In the genomic region with DNA sequence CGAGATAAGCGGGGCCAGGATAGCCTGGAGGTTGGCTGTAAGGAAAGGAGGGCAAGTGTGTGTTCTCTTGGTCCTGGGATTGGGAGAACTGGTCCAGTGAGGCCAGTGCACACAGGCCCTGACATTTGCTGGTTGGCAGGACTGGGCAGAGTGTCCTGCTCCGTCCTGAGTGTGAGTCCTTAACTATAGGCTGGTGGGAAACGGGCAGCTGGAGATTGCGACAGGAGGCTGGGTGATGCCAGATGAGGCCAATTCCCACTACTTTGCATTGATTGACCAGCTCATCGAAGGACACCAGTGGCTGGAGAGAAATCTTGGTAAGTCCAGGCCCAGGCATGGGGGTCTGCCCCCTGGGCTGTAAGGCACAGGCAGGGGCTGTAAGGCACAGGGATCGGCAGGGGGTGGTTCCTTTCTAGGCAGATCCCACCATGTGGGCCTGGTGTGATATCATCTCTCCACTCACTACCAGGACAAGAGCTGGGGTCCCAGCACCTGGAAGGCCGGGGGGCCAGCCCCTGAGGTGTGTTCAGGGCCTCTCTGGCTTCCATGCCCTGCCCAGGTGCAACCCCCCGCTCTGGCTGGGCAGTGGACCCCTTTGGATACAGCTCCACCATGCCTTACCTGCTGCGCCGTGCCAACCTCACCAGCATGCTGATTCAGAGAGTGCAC, we compare ENCODE assay signal across 17 cellular contexts. TPM values are rescaled to one million over a fixed set of nuclear protein-coding genes. Genes with fewer than 3 reads are reported as not detected.
DNase-seq lines count a peak whose midpoint lies in the region; ATAC-seq and TF ChIP-seq lines count a peak whose summit lies in the region.
"Had no signal": no experiment of that assay in that cellular context is flagged by ENCODE, and none has a peak within 500 bp of the region (broad histone marks: within the 10 kb centered on the region; RNA-seq: fewer than 3 reads in every experiment).

No MANE protein-coding gene starts in this region.

- ATAC-seq in RWPE2 (ENCODE audit: low read depth) (no peak), GM18867 (IDR thresholded peaks at IDR 0.05; ENCODE audit: unreplicated experiment) (no peak)
- ATAC-seq: CD8-positive, alpha-beta T cell; Panc1 had no signal

- H3K4me1 ChIP-seq in RWPE2 (ENCODE audit: insufficient read depth, poor library complexity, severe bottlenecking) (peaks cover 5% of the 10 kb centered on the region), neuronal stem cell (ENCODE audit: control insufficient read depth in 2 of 2, insufficient read depth in 1 of 2, low read depth in 1 of 2, low read length in 2 of 2) (peaks cover 6 to 9% of the 10 kb centered on the region in 2 donors), endodermal cell (ENCODE audit: control insufficient read depth, insufficient read depth, low read length) (peaks cover 7% of the 10 kb centered on the region)

- H2AFZ ChIP-seq in neuronal stem cell (ENCODE audit: low read length), result no peak overlapping the region

- peaks cover 13% of the 10 kb centered on the region for H3K4me1 Mint-ChIP-seq in endodermal cell

- no peak overlapping the region for H3K4ac ChIP-seq in neuronal stem cell (ENCODE audit: low read length)

- H3K4me2 ChIP-seq in neuronal stem cell (ENCODE audit: insufficient read depth, low read length, poor library complexity, severe bottlenecking), result no peak overlapping the region
- H3K4me2 ChIP-seq: KMS-11 had no signal

- H3K9ac ChIP-seq in neuronal stem cell (ENCODE audit: low read depth, low read length, poor library complexity) (peak overlapping the region; percentile 30), endodermal cell (ENCODE audit: extremely low read depth, low read length, poor library complexity, severe bottlenecking) (no peak overlapping the region)
- H3K9ac ChIP-seq: KMS-11 had no signal

- no peak overlapping the region for H3K27ac Mint-ChIP-seq in endodermal cell
- H3K27ac Mint-ChIP-seq: CD8-positive, alpha-beta T cell had no signal

- H3K9me3 ChIP-seq in RWPE2 (ENCODE audit: severe bottlenecking), result no peaks in the 10 kb centered on the region
- H3K9me3 ChIP-seq in neuronal stem cell (replicated peaks in 1 of 2; ENCODE audit: control insufficient read depth in 2 of 2, insufficient read depth in 1 of 2, low read depth in 1 of 2, low read length in 2 of 2), result peaks cover 0 to 2% of the 10 kb centered on the region in 2 donors
- H3K9me3 ChIP-seq in endodermal cell (ENCODE audit: control insufficient read depth, low read length), result no peaks in the 10 kb centered on the region
- H3K9me3 ChIP-seq: MG63 had no signal

- H3K79me1 ChIP-seq in neuronal stem cell (ENCODE audit: low read depth, low read length), result no peaks in the 10 kb centered on the region

- peak; percentile 73 for DNase-seq in RWPE2 (ENCODE audit: low spot score)
- no peak for DNase-seq in dorsolateral prefrontal cortex
- no peak for DNase-seq in neuronal stem cell (ENCODE audit: low spot score)
- DNase-seq in dedifferentiated amniotic fluid mesenchymal stem cell (ENCODE audit: extremely low spot score), result no peak
- no peak for DNase-seq in endodermal cell
- DNase-seq: CD8-positive, alpha-beta T cell; GF-D8; MG63; NCI-H1105; NCI-H187 treated with DMSO at 0.1 percent for 48 hours; NCI-H446 treated with DMSO at 0.1 percent for 48 hours; NCI-H82; SIG-M5 had no signal

- no peak overlapping the region for H3K4me3 Mint-ChIP-seq in endodermal cell
- H3K4me3 Mint-ChIP-seq: CD8-positive, alpha-beta T cell had no signal

- H2BK12ac ChIP-seq in neuronal stem cell (ENCODE audit: low read length), result peak overlapping the region; percentile 30

- no peaks in the 10 kb centered on the region for H3K27me3 ChIP-seq in RWPE2 (ENCODE audit: insufficient read depth, poor library complexity, severe bottlenecking)
- H3K27me3 ChIP-seq in dorsolateral prefrontal cortex, result no peaks in the 10 kb centered on the region
- peaks cover 0 to 4% (median 0%) of the 10 kb centered on the region in 3 experiments for H3K27me3 ChIP-seq in neuronal stem cell (ENCODE audit: control insufficient read depth in 3 of 3, insufficient read depth in 3 of 3, low read depth in 1 of 3, low read length in 3 of 3)
- H3K27me3 ChIP-seq in endodermal cell (ENCODE audit: control insufficient read depth, insufficient read depth, low read length, poor library complexity, severe bottlenecking), result no peaks in the 10 kb centered on the region
- H3K27me3 ChIP-seq: MG63 had no signal

- peaks cover 36% of the 10 kb centered on the region for H3K36me3 Mint-ChIP-seq in endodermal cell (ENCODE audit: low read depth)

- no CpG with 5 or more reads among the region's 11 CpGs for WGBS in neuronal stem cell (ENCODE audit: extremely low coverage in 2 of 2, insufficient read length in 2 of 2, insufficient replicate concordance in 1 of 2), 2 donors
- 94 to 96% methylated on average over 8 to 11 of the region's 11 CpGs for WGBS in endodermal cell (ENCODE audit: insufficient coverage in 1 of 2, insufficient read length in 1 of 2), 2 experiments

- no peak overlapping the region for H3K27ac ChIP-seq in RWPE2 (ENCODE audit: poor library complexity, severe bottlenecking)
- peak overlapping the region; percentile 18; the same call in 1 of the 2 replicates for H3K27ac ChIP-seq in VCaP
- peak overlapping the region; percentile 49 to 100 (median 99) for H3K27ac ChIP-seq in dorsolateral prefrontal cortex
- H3K27ac ChIP-seq in neuronal stem cell (replicated peaks; ENCODE audit: low read length), result no peak overlapping the region
- no peak overlapping the region for H3K27ac ChIP-seq in endodermal cell (ENCODE audit: low read depth, low read length)
- H3K27ac ChIP-seq: KMS-11 had no signal

- no peak for TF ChIP-seq CTCF in RWPE2 (IDR thresholded peaks at IDR 0.05; ENCODE audit: poor library complexity, severe bottlenecking)
- no peak for TF ChIP-seq CTCF in VCaP (conservative IDR thresholded peaks at IDR 0.05)
- no peak for TF ChIP-seq CTCF in dorsolateral prefrontal cortex (IDR thresholded peaks at IDR 0.05 in 54 of 56, conservative IDR thresholded peaks at IDR 0.05 in 2 of 56; ENCODE audit: low read depth in 1 of 56, partially characterized antibody in 56 of 56)
- TF ChIP-seq CTCF in endodermal cell (conservative IDR thresholded peaks at IDR 0.05), result no peak

- peak overlapping the region; percentile 27 for H4K8ac ChIP-seq in neuronal stem cell (ENCODE audit: low read depth, low read length)

- no peaks in the 10 kb centered on the region for H3K27me3 Mint-ChIP-seq in endodermal cell (ENCODE audit: insufficient read depth)

- no peak overlapping the region for H3K4me3 ChIP-seq in RWPE2 (ENCODE audit: severe bottlenecking)
- H3K4me3 ChIP-seq in dorsolateral prefrontal cortex, result peak overlapping the region in 13 of 59 donors; percentile 3 to 91 (median 25)
- no peak overlapping the region for H3K4me3 ChIP-seq in neuronal stem cell (ENCODE audit: low read length in 2 of 2)
- no peak overlapping the region for H3K4me3 ChIP-seq in endodermal cell (ENCODE audit: low read length)
- H3K4me3 ChIP-seq: MG63 had no signal

- intact Hi-C loops in dorsolateral prefrontal cortex (cut with DNase I), result no loop called here

- no peak overlapping the region for H2BK15ac ChIP-seq in neuronal stem cell (ENCODE audit: low read length)

- no peak overlapping the region for H4K91ac ChIP-seq in neuronal stem cell (ENCODE audit: low read depth, low read length, poor library complexity)

- H3K18ac ChIP-seq in neuronal stem cell (ENCODE audit: low read length), result no peak overlapping the region

- H3K9me3 Mint-ChIP-seq in endodermal cell, result no peaks in the 10 kb centered on the region
- H3K9me3 Mint-ChIP-seq: CD8-positive, alpha-beta T cell had no signal

- H3K14ac ChIP-seq in neuronal stem cell (ENCODE audit: low read length), result no peak overlapping the region

- H2BK5ac ChIP-seq in neuronal stem cell (ENCODE audit: low read length), result no peak overlapping the region

- H3K36me3 ChIP-seq in RWPE2 (ENCODE audit: low read depth), result peaks cover 26% of the 10 kb centered on the region
- H3K36me3 ChIP-seq in neuronal stem cell (replicated peaks in 1 of 2; ENCODE audit: control insufficient read depth in 2 of 2, insufficient read depth in 2 of 2, low read length in 2 of 2), result peaks cover 37 to 62% of the 10 kb centered on the region in 2 donors
- H3K36me3 ChIP-seq in endodermal cell (ENCODE audit: control insufficient read depth, insufficient read depth, low read length), result peaks cover 47% of the 10 kb centered on the region

- H2AK5ac ChIP-seq in neuronal stem cell (ENCODE audit: low read depth, low read length), result no peak overlapping the region

- H3K23ac ChIP-seq in neuronal stem cell (ENCODE audit: low read depth, low read length, poor library complexity), result peak overlapping the region; percentile 2

- H2BK120ac ChIP-seq in neuronal stem cell (ENCODE audit: low read depth, low read length), result no peak overlapping the region

RNA-seq across cellular contexts. Expression of gene MAN2A2, which starts 3.2 kb away (rescaled TPM):
- total RNA-seq in dorsolateral prefrontal cortex (100 to 1,000 TPM; 152 to 468 (median 226) TPM), endodermal cell (10 to 100 TPM; 41.0 to 62.9 TPM)
- 41.6 TPM for polyA plus RNA-seq in neuronal stem cell (2013, experiment 1 of 2)
- polyA plus RNA-seq in neuronal stem cell (2013, experiment 2 of 2), result 37.8 TPM
- polyA plus RNA-seq in endodermal cell (2013, experiment 1 of 2), result 43.7 TPM
- polyA plus RNA-seq in endodermal cell (2013, experiment 2 of 2), result 41.1 TPM

RNA-seq across cellular contexts. Expression of gene FES, which starts 22.0 kb away (rescaled TPM):
- 10 to 100 TPM in 95 of 120 experiments, 1 to 10 TPM in 25; 5.3 to 39.5 (median 13.8) TPM for total RNA-seq in dorsolateral prefrontal cortex
- 2.6 TPM for polyA plus RNA-seq in neuronal stem cell (2013, experiment 1 of 2)
- polyA plus RNA-seq in neuronal stem cell (2013, experiment 2 of 2), result 2.3 TPM
- 10 to 100 TPM; 25.9 to 29.9 TPM for total RNA-seq in endodermal cell
- polyA plus RNA-seq in endodermal cell (2013, experiment 1 of 2), result 6.0 TPM
- polyA plus RNA-seq in endodermal cell (2013, experiment 2 of 2), result 4.3 TPM

RNA-seq across cellular contexts. Expression of gene HDDC3, which starts 26.0 kb away (rescaled TPM):
- total RNA-seq in dorsolateral prefrontal cortex (10 to 100 TPM in 119 of 120 experiments, 1 to 10 TPM in 1; 8.6 to 40.8 (median 20.2) TPM), endodermal cell (10 to 100 TPM; 15.3 to 21.5 TPM)
- polyA plus RNA-seq in neuronal stem cell (2013, experiment 1 of 2), result 17.1 TPM
- polyA plus RNA-seq in neuronal stem cell (2013, experiment 2 of 2), result 16.8 TPM
- polyA plus RNA-seq in endodermal cell (2013, experiment 1 of 2), result 18.1 TPM
- polyA plus RNA-seq in endodermal cell (2013, experiment 2 of 2), result 14.4 TPM

RNA-seq across cellular contexts. Expression of gene UNC45A, which starts 28.8 kb away (rescaled TPM):
- total RNA-seq in dorsolateral prefrontal cortex (10 to 100 TPM; 35.1 to 68.4 (median 47.2) TPM), endodermal cell (10 to 100 TPM; 92.5 to 96.6 TPM)
- 29.4 TPM for polyA plus RNA-seq in neuronal stem cell (2013, experiment 1 of 2)
- 28.4 TPM for polyA plus RNA-seq in neuronal stem cell (2013, experiment 2 of 2)
- polyA plus RNA-seq in endodermal cell (2013, experiment 1 of 2), result 54.1 TPM
- 47.9 TPM for polyA plus RNA-seq in endodermal cell (2013, experiment 2 of 2)

RNA-seq across cellular contexts. Expression of gene FURIN, which starts 37.9 kb away (rescaled TPM):
- 10 to 100 TPM; 28.0 to 73.1 (median 40.8) TPM for total RNA-seq in dorsolateral prefrontal cortex
- 19.3 TPM for polyA plus RNA-seq in neuronal stem cell (2013, experiment 1 of 2)
- polyA plus RNA-seq in neuronal stem cell (2013, experiment 2 of 2), result 19.0 TPM
- 100 to 1,000 TPM in 1 of 2 donors, 10 to 100 TPM in 1; 96.3 to 108 TPM for total RNA-seq in endodermal cell
- polyA plus RNA-seq in endodermal cell (2013, experiment 1 of 2), result 25.2 TPM
- polyA plus RNA-seq in endodermal cell (2013, experiment 2 of 2), result 29.1 TPM

Comparison
In these comparisons a context has a peak if more than half of its experiments do, and no peak if none do; other contexts are left out.
1. H3K27ac ChIP-seq: peak in VCaP (single experiment) and dorsolateral prefrontal cortex (59 of 59); none in RWPE2 (single experiment), neuronal stem cell (single experiment) and endodermal cell (single experiment).